1 cellular context compared by ENCODE assay signal in genomic region chr5:149680810-149681221, GRCh38.
TF ChIP-seq lines count a peak whose summit lies in the region.

No MANE protein-coding gene starts in this region.

TF ChIP-seq in HepG2, 621 proteins besides CTCF, POLR2A, EP300 and RAD21 (continued from another document):
- TF ChIP-seq ZBED4 (CRISPR knock-in tag; IDR thresholded peaks at IDR 0.05; ENCODE audit: borderline replicate concordance): no peak
- TF ChIP-seq, protein P1, sequence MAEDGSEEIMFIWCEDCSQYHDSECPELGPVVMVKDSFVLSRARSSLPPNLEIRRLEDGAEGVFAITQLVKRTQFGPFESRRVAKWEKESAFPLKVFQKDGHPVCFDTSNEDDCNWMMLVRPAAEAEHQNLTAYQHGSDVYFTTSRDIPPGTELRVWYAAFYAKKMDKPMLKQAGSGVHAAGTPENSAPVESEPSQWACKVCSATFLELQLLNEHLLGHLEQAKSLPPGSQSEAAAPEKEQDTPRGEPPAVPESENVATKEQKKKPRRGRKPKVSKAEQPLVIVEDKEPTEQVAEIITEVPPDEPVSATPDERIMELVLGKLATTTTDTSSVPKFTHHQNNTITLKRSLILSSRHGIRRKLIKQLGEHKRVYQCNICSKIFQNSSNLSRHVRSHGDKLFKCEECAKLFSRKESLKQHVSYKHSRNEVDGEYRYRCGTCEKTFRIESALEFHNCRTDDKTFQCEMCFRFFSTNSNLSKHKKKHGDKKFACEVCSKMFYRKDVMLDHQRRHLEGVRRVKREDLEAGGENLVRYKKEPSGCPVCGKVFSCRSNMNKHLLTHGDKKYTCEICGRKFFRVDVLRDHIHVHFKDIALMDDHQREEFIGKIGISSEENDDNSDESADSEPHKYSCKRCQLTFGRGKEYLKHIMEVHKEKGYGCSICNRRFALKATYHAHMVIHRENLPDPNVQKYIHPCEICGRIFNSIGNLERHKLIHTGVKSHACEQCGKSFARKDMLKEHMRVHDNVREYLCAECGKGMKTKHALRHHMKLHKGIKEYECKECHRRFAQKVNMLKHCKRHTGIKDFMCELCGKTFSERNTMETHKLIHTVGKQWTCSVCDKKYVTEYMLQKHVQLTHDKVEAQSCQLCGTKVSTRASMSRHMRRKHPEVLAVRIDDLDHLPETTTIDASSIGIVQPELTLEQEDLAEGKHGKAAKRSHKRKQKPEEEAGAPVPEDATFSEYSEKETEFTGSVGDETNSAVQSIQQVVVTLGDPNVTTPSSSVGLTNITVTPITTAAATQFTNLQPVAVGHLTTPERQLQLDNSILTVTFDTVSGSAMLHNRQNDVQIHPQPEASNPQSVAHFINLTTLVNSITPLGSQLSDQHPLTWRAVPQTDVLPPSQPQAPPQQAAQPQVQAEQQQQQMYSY (CRISPR knock-in tag; IDR thresholded peaks at IDR 0.05): no peak
- TF ChIP-seq MAFK (conservative IDR thresholded peaks at IDR 0.05 in 1 of 2, IDR thresholded peaks at IDR 0.05 in 1 of 2; ENCODE audit: low read length in 2 of 2): no peak
- no peak for TF ChIP-seq THRA (CRISPR knock-in tag; IDR thresholded peaks at IDR 0.05; ENCODE audit: borderline replicate concordance)
- TF ChIP-seq ZNF720 (CRISPR knock-in tag; IDR thresholded peaks at IDR 0.05): no peak
- TF ChIP-seq RNF219 (CRISPR knock-in tag; IDR thresholded peaks at IDR 0.05): no peak
- no peak for TF ChIP-seq ETV6 (CRISPR knock-in tag; conservative IDR thresholded peaks at IDR 0.05)
- no peak for TF ChIP-seq HMGXB4 (CRISPR knock-in tag; IDR thresholded peaks at IDR 0.05; ENCODE audit: borderline replicate concordance in 1 of 2, low read depth in 1 of 2)
